In genomic region chr17:5587431-5588032, GRCh38 we compare ENCODE assay signal across 8 cellular contexts. TPM values are rescaled to one million over a fixed set of nuclear protein-coding genes. Genes with fewer than 3 reads are reported as not detected.
DNase-seq lines count a peak whose midpoint lies in the region; ATAC-seq and TF ChIP-seq lines count a peak whose summit lies in the region.

No MANE protein-coding gene starts in this region.

- H3K27me3 Mint-ChIP-seq in activated B cell treated with CpG ODN at 0.5 μM for 24 hours: no peaks in the 10 kb centered on the region
- no peaks in the 10 kb centered on the region for H3K27me3 Mint-ChIP-seq in endodermal cell (ENCODE audit: insufficient read depth)
- H3K27me3 Mint-ChIP-seq in naive thymus-derived CD8-positive, alpha-beta T cell: peaks cover 0 to 3% (median 0%) of the 10 kb centered on the region in 5 donors

- H3K4me1 Mint-ChIP-seq in activated B cell treated with CpG ODN at 0.5 μM for 24 hours: peaks cover 41% of the 10 kb centered on the region
- no peaks in the 10 kb centered on the region for H3K4me1 Mint-ChIP-seq in endodermal cell
- peaks cover 15 to 47% (median 39%) of the 10 kb centered on the region in 4 donors for H3K4me1 Mint-ChIP-seq in naive thymus-derived CD8-positive, alpha-beta T cell

- H3K27me3 ChIP-seq in endodermal cell (ENCODE audit: control insufficient read depth, insufficient read depth, low read length, poor library complexity, severe bottlenecking): no peaks in the 10 kb centered on the region

- H3K36me3 Mint-ChIP-seq in activated B cell treated with CpG ODN at 0.5 μM for 24 hours (ENCODE audit: low read depth) (peaks cover 6% of the 10 kb centered on the region), endodermal cell (ENCODE audit: low read depth) (no peaks in the 10 kb centered on the region)
- peaks cover 0 to 7% (median 3%) of the 10 kb centered on the region in 3 donors for H3K36me3 Mint-ChIP-seq in naive thymus-derived CD8-positive, alpha-beta T cell

- no peaks in the 10 kb centered on the region for H3K36me3 ChIP-seq in endodermal cell (ENCODE audit: control insufficient read depth, insufficient read depth, low read length)

- no peaks in the 10 kb centered on the region for H3K4me1 ChIP-seq in endodermal cell (ENCODE audit: control insufficient read depth, insufficient read depth, low read length)

- in situ Hi-C loops in GM13977 (cut with MboI; ENCODE audit: low pct_unique_long_range_greater_than_20kb, low sequenced_read_pairs, unreplicated experiment): loop anchor here (5.0 to 10.0 kb wide), 2 partner anchors 110 to 847 kb away; partner anchors contain the start of gene AIPL1

- peak; percentile 88 for DNase-seq in Ammon's horn (ENCODE audit: low spot score)
- DNase-seq in GM13977 (ENCODE audit: low spot score): peak; percentile 74
- peak; percentile 52 for DNase-seq in NCI-H2196 (lab: John Stamatoyannopoulos, UW; ENCODE audit: unreplicated experiment)
- DNase-seq in activated B cell treated with CpG ODN at 0.5 μM for 24 hours: no peak
- DNase-seq in endodermal cell: peak; percentile 76
- peak in 9 of 10 donors; percentile 33 to 83 (median 62) for DNase-seq in naive thymus-derived CD8-positive, alpha-beta T cell

- TF ChIP-seq CTCF in GM13977 (IDR thresholded peaks at IDR 0.05; ENCODE audit: extremely low read depth, insufficient read depth, missing control alignments): peak; percentile 89
- peak; percentile 65 for TF ChIP-seq CTCF in activated B cell treated with CpG ODN at 0.5 μM for 24 hours (IDR thresholded peaks at IDR 0.05)
- peak; percentile 95 for TF ChIP-seq CTCF in endodermal cell (conservative IDR thresholded peaks at IDR 0.05)

- intact Hi-C loops in activated B cell treated with CpG ODN at 0.5 μM for 24 hours (cut with micrococcal nuclease): loop anchor here (1.0 to 10.0 kb wide), 3 partner anchors 835 to 1057 kb away; partner anchors contain the start of genes KIAA0753 and TXNDC17

- ATAC-seq in activated B cell treated with CpG ODN at 0.5 μM for 24 hours (ENCODE audit: low read depth) (no peak), GM18502 (IDR thresholded peaks at IDR 0.05; ENCODE audit: poor library complexity, unreplicated experiment) (no peak), HG03439 (IDR thresholded peaks at IDR 0.05; ENCODE audit: unreplicated experiment) (no peak)
- peak in 1 of 2 donors; percentile 9 for ATAC-seq in naive thymus-derived CD8-positive, alpha-beta T cell

- H3K27ac Mint-ChIP-seq in activated B cell treated with CpG ODN at 0.5 μM for 24 hours (peak overlapping the region; percentile 37), endodermal cell (no peak overlapping the region)
- H3K27ac Mint-ChIP-seq in naive thymus-derived CD8-positive, alpha-beta T cell: peak overlapping the region; percentile 82 to 100 (median 92)

- H3K27ac ChIP-seq in endodermal cell (ENCODE audit: low read depth, low read length): no peak overlapping the region

- WGBS in endodermal cell (ENCODE audit: insufficient coverage in 1 of 2, insufficient read length in 1 of 2), 2 experiments: 29 to 36% methylated on average over 6 of the region's 6 CpGs

- H3K9me3 ChIP-seq in endodermal cell (ENCODE audit: control insufficient read depth, low read length): no peaks in the 10 kb centered on the region

- H3K4me3 ChIP-seq in endodermal cell (ENCODE audit: low read length): no peak overlapping the region

- CTCF ChIA-PET in activated B cell treated with CpG ODN at 0.5 μM for 24 hours (lab: Charles Lee): interaction anchor here (0.6 to 2.2 kb wide), 7 partner anchors 119 to 1714 kb away, joined by 3 to 22 read pairs (median 8); partner anchors contain the start of gene AIPL1

- H3K9me3 Mint-ChIP-seq in activated B cell treated with CpG ODN at 0.5 μM for 24 hours (no peaks in the 10 kb centered on the region), endodermal cell (no peaks in the 10 kb centered on the region)
- H3K9me3 Mint-ChIP-seq in naive thymus-derived CD8-positive, alpha-beta T cell: no peaks in the 10 kb centered on the region

- POLR2A ChIA-PET in activated B cell treated with CpG ODN at 0.5 μM for 24 hours (lab: Charles Lee): interaction anchor here (0.6 kb wide), 1 partner anchor 1887 kb away, joined by 4 read pairs; no protein-coding TSS in a partner anchor
- POLR2A ChIA-PET in naive thymus-derived CD8-positive, alpha-beta T cell (lab: Charles Lee): interaction anchor here (1.0 kb wide), 1 partner anchor 119 kb away, joined by 3 read pairs; no protein-coding TSS in a partner anchor

- H3K4me3 Mint-ChIP-seq in activated B cell treated with CpG ODN at 0.5 μM for 24 hours: no peak overlapping the region
- H3K4me3 Mint-ChIP-seq in endodermal cell: no peak overlapping the region
- peak overlapping the region in 9 of 10 donors; percentile 4 to 68 (median 56) for H3K4me3 Mint-ChIP-seq in naive thymus-derived CD8-positive, alpha-beta T cell

- H3K9ac ChIP-seq in endodermal cell (ENCODE audit: extremely low read depth, low read length, poor library complexity, severe bottlenecking): no peak overlapping the region

RNA-seq across cellular contexts. Expression of gene NLRP1, which starts 3.2 kb away (rescaled TPM):
- total RNA-seq in activated B cell treated with CpG ODN at 0.5 μM for 24 hours: 35.5 and 40.4 TPM in 2 replicates
- total RNA-seq in endodermal cell: 1 to 10 TPM; 3.6 to 5.4 TPM
- 141 TPM for polyA plus RNA-seq in endodermal cell (2013, experiment 1 of 2)
- 156 TPM for polyA plus RNA-seq in endodermal cell (2013, experiment 2 of 2)
- 100 to 1,000 TPM; 354 to 370 TPM for total RNA-seq in naive thymus-derived CD8-positive, alpha-beta T cell
- polyA plus RNA-seq in naive thymus-derived CD8-positive, alpha-beta T cell: 10 to 100 TPM; 18.4 to 47.9 (median 33.2) TPM

Comparison
In these comparisons a context has a peak if more than half of its experiments do, and no peak if none do; other contexts are left out.
1. H3K4me3 Mint-ChIP-seq: peak in naive thymus-derived CD8-positive, alpha-beta T cell (9 of 10); none in activated B cell treated with CpG ODN at 0.5 μM for 24 hours (single experiment) and endodermal cell (single experiment).
2. Peak in every context shown above with its lines, with median percentiles within 50 percentile points of each other: CTCF ChIP-seq.